19 cellular contexts compared by ENCODE assay signal in genomic region chr1:205963352-205963751, GRCh38. TPM values are rescaled to one million over a fixed set of nuclear protein-coding genes. Genes with fewer than 3 reads are reported as not detected.
DNase-seq lines count a peak whose midpoint lies in the region; ATAC-seq, FAIRE-seq and TF ChIP-seq lines count a peak whose summit lies in the region.
"Had no signal": no experiment of that assay in that cellular context is flagged by ENCODE, and none has a peak within 500 bp of the region (broad histone marks: within the 10 kb centered on the region; RNA-seq: fewer than 3 reads in every experiment).

No MANE protein-coding gene starts in this region.

- H3K27ac Mint-ChIP-seq in stimulated activated memory B cell treated with anti-CD40 and anti-IgM and Interleukin-4, amounts not matched to agents 10 μg/mL and 1 μg/mL and 100 μg/mL, for 72 hours = no peak overlapping the region
- H3K27ac Mint-ChIP-seq: activated B cell treated with CpG ODN at 0.5 μM for 24 hours; activated T-cell treated with anti-CD3 and anti-CD28 coated beads, Interleukin-2, amount 50 U/mL, for 24 hours had no signal

- H3K4me3 ChIP-seq in bronchial epithelial cell (ENCODE audit: low read depth, low read length) = no peak overlapping the region
- H3K4me3 ChIP-seq: dorsolateral prefrontal cortex, SJCRH30, transverse colon had no signal

- ATAC-seq in omental fat pad (ENCODE audit: low FRiP score) = peak; percentile 32
- ATAC-seq in stimulated activated memory B cell treated with anti-CD40 and anti-IgM and Interleukin-4, amounts not matched to agents 10 μg/mL and 1 μg/mL and 100 μg/mL, for 72 hours = no peak

- TF ChIP-seq CTCF in bronchial epithelial cell (IDR thresholded peaks at IDR 0.05; ENCODE audit: insufficient read depth, low read length, severe bottlenecking) (no peak), omental fat pad (IDR thresholded peaks at IDR 0.05) (no peak)

- H3K4me1 Mint-ChIP-seq in stimulated activated memory B cell treated with anti-CD40 and anti-IgM and Interleukin-4, amounts not matched to agents 10 μg/mL and 1 μg/mL and 100 μg/mL, for 72 hours = peaks cover 7% of the 10 kb centered on the region
- H3K4me1 Mint-ChIP-seq: activated B cell treated with CpG ODN at 0.5 μM for 24 hours had no signal

- FAIRE-seq in bronchial epithelial cell (lab: Jason Lieb, UNC) = no peak
- FAIRE-seq: GM19239, small intestine had no signal

- no peaks in the 10 kb centered on the region for H3K36me3 ChIP-seq in bronchial epithelial cell (ENCODE audit: control insufficient read depth, insufficient read depth, low read length)
- H3K36me3 ChIP-seq: SJCRH30, transverse colon had no signal

- peaks cover 48% of the 10 kb centered on the region for H3K27me3 Mint-ChIP-seq in stimulated activated memory B cell treated with anti-CD40 and anti-IgM and Interleukin-4, amounts not matched to agents 10 μg/mL and 1 μg/mL and 100 μg/mL, for 72 hours

- H3K36me3 Mint-ChIP-seq in stimulated activated memory B cell treated with anti-CD40 and anti-IgM and Interleukin-4, amounts not matched to agents 10 μg/mL and 1 μg/mL and 100 μg/mL, for 72 hours = no peaks in the 10 kb centered on the region

- peaks cover 12% of the 10 kb centered on the region for H3K27me3 ChIP-seq in bronchial epithelial cell (ENCODE audit: control insufficient read depth, insufficient read depth, low read length)
- H3K27me3 ChIP-seq: dorsolateral prefrontal cortex had no signal

- no peaks in the 10 kb centered on the region for H3K9me3 Mint-ChIP-seq in stimulated activated memory B cell treated with anti-CD40 and anti-IgM and Interleukin-4, amounts not matched to agents 10 μg/mL and 1 μg/mL and 100 μg/mL, for 72 hours
- H3K9me3 Mint-ChIP-seq: activated B cell treated with CpG ODN at 0.5 μM for 24 hours; activated T-cell treated with anti-CD3 and anti-CD28 coated beads, Interleukin-2, amount 50 U/mL, for 24 hours had no signal

- peak; percentile 77 for DNase-seq in EH (ENCODE audit: low read depth)
- DNase-seq in MV-4-11 (lab: John Stamatoyannopoulos, UW) = peak; percentile 82
- DNase-seq in bronchial epithelial cell (ENCODE audit: low read depth) = peak; percentile 92
- DNase-seq in omental fat pad (ENCODE audit: low spot score) = no peak
- no peak for DNase-seq in activated CD8-positive, alpha-beta memory T cell treated with anti-CD3 and anti-CD28 coated beads, Interleukin-2, amount 50 U/mL, for 48 hours
- no peak for DNase-seq in NCI-H446 treated with DMSO at 0.1 percent for 48 hours (lab: John Stamatoyannopoulos, UW)
- no peak for DNase-seq in medulla oblongata (ENCODE audit: extremely low spot score)
- DNase-seq: activated B cell treated with CpG ODN at 0.5 μM for 24 hours; activated T-cell treated with anti-CD3 and anti-CD28 coated beads, Interleukin-2, amount 50 U/mL, for 24 hours; amniotic stem cell; NCI-H1105; NCI-H524 treated with DMSO at 0.1 percent for 48 hours; SJCRH30; small intestine; transverse colon had no signal

- no peak overlapping the region for H3K4me3 Mint-ChIP-seq in stimulated activated memory B cell treated with anti-CD40 and anti-IgM and Interleukin-4, amounts not matched to agents 10 μg/mL and 1 μg/mL and 100 μg/mL, for 72 hours
- H3K4me3 Mint-ChIP-seq: activated B cell treated with CpG ODN at 0.5 μM for 24 hours; activated T-cell treated with anti-CD3 and anti-CD28 coated beads, Interleukin-2, amount 50 U/mL, for 24 hours had no signal

RNA-seq across cellular contexts. Expression of gene SLC26A9, which starts 20.1 kb away (rescaled TPM):
- total RNA-seq in bronchial epithelial cell (0.26 TPM in 1 of 2 replicates, not detected in the other), omental fat pad (under 1 TPM in 2 of 4 donors, not detected in 2; 0.24 to 0.37 TPM)
- total RNA-seq: activated B cell treated with CpG ODN at 0.5 μM for 24 hours, liver, transverse colon had no signal

RNA-seq across cellular contexts. Expression of gene RAB7B, which starts 39.8 kb away (rescaled TPM):
- total RNA-seq in bronchial epithelial cell (2.9 and 4.9 TPM in 2 replicates), omental fat pad (10 to 100 TPM in 2 of 4 donors, 1 to 10 TPM in 2; 3.2 to 62.0 (median 16.6) TPM)
- total RNA-seq: activated B cell treated with CpG ODN at 0.5 μM for 24 hours, SJCRH30 had no signal

Comparison
In these comparisons a context has a peak if more than half of its experiments do, and no peak if none do; other contexts are left out.
1. DNase-seq: peak in EH (single experiment), MV-4-11 (single experiment) and bronchial epithelial cell (single experiment); none in omental fat pad (single experiment), activated CD8-positive, alpha-beta memory T cell treated with anti-CD3 and anti-CD28 coated beads, Interleukin-2, amount 50 U/mL, for 48 hours (single experiment), NCI-H446 treated with DMSO at 0.1 percent for 48 hours (single experiment) and medulla oblongata (single experiment).